ENCODE assay signal across 8 cellular contexts in genomic region chr16:720507-720989, GRCh38. TPM values are rescaled to one million over a fixed set of nuclear protein-coding genes. Genes with fewer than 3 reads are reported as not detected.
DNase-seq lines count a peak whose midpoint lies in the region; ATAC-seq lines count a peak whose summit lies in the region.

No MANE protein-coding gene starts in this region.

- peak; percentile 47 to 61 for ATAC-seq in right cardiac atrium

- under 1% methylated on average over 37 of the region's 37 CpGs for WGBS in right cardiac atrium

- intact Hi-C loops in right cardiac atrium (cut with DNase I) = no loop called here

- H3K4me1 ChIP-seq in right cardiac atrium (ENCODE audit: control insufficient read depth, insufficient read depth, low read length) (peaks cover 5% of the 10 kb centered on the region), rectal smooth muscle tissue (ENCODE audit: control insufficient read depth, insufficient read depth, low read length) (peaks cover 15% of the 10 kb centered on the region)

- no peaks in the 10 kb centered on the region for H3K36me3 ChIP-seq in rectal smooth muscle tissue (ENCODE audit: control insufficient read depth, insufficient read depth, low read length)

- DNase-seq in SIG-M5 treated with dmso at 0.1 percent for 504 hours (lab: John Stamatoyannopoulos, UW; ENCODE audit: unreplicated experiment) (peak; percentile 68), SIG-M5 (lab: John Stamatoyannopoulos, UW) (no peak), HCEC 1CT (peak; percentile 57), NCI-H226 (peak; percentile 82), right cardiac atrium (peak in 1 of 3 donors; percentile 53), COR-L47 (lab: John Stamatoyannopoulos, UW) (no peak)

- peak overlapping the region; percentile 93 for H3K27ac ChIP-seq in angular gyrus (ENCODE audit: low read depth, low read length)
- peak overlapping the region; percentile 68 for H3K27ac ChIP-seq in right cardiac atrium (ENCODE audit: low read length)
- H3K27ac ChIP-seq in rectal smooth muscle tissue (ENCODE audit: low read depth, low read length) = peak overlapping the region; percentile 87

- H3K27me3 ChIP-seq in right cardiac atrium (ENCODE audit: control insufficient read depth, insufficient read depth) (no peaks in the 10 kb centered on the region), rectal smooth muscle tissue (ENCODE audit: control insufficient read depth, insufficient read depth, low read length) (peaks cover 13% of the 10 kb centered on the region)

- H3K9ac ChIP-seq in rectal smooth muscle tissue (ENCODE audit: low read length) = peak overlapping the region; percentile 70

- H3K9me3 ChIP-seq in right cardiac atrium (ENCODE audit: control insufficient read depth, low read length) = no peaks in the 10 kb centered on the region

- H3K4me3 ChIP-seq in right cardiac atrium (ENCODE audit: low read length) (peak overlapping the region; percentile 57), rectal smooth muscle tissue (ENCODE audit: low read length) (peak overlapping the region; percentile 92)

RNA-seq across cellular contexts. Expression of gene ANTKMT, which starts 0.4 kb away (rescaled TPM):
- 10 to 100 TPM; 25.7 to 38.8 (median 33.2) TPM for total RNA-seq in right cardiac atrium
- polyA plus RNA-seq in right cardiac atrium = 37.6 TPM

RNA-seq across cellular contexts. Expression of gene METRN, which starts 5.6 kb away (rescaled TPM):
- total RNA-seq in right cardiac atrium = 10 to 100 TPM; 65.2 to 75.0 (median 69.4) TPM
- 68.2 TPM for polyA plus RNA-seq in right cardiac atrium

RNA-seq across cellular contexts. Expression of gene CCDC78, which starts 5.7 kb away (rescaled TPM):
- under 1 TPM in 3 of 4 donors, not detected in 1; 0.36 to 0.97 (median 0.40) TPM for total RNA-seq in right cardiac atrium
- polyA plus RNA-seq in right cardiac atrium = 0.48 TPM

RNA-seq across cellular contexts. Expression of gene HAGHL, which starts 6.4 kb away (rescaled TPM):
- 10 to 100 TPM in 3 of 4 donors, 1 to 10 TPM in 1; 7.5 to 15.3 (median 12.0) TPM for total RNA-seq in right cardiac atrium
- 21.0 TPM for polyA plus RNA-seq in right cardiac atrium

RNA-seq across cellular contexts. Expression of gene FBXL16, which starts 14.9 kb away (rescaled TPM):
- under 1 TPM; 0.19 to 0.38 (median 0.28) TPM for total RNA-seq in right cardiac atrium
- 0.34 TPM for polyA plus RNA-seq in right cardiac atrium

Comparison
In these comparisons a context has a peak if more than half of its experiments do, and no peak if none do; other contexts are left out.
1. DNase-seq: peak in SIG-M5 treated with dmso at 0.1 percent for 504 hours (single experiment), HCEC 1CT (single experiment) and NCI-H226 (single experiment); none in SIG-M5 (single experiment) and COR-L47 (single experiment).
2. Peak in every context shown above with its lines, with median percentiles within 50 percentile points of each other: H3K27ac ChIP-seq.